ENCODE assay signal across 8 cellular contexts in the genomic region with DNA sequence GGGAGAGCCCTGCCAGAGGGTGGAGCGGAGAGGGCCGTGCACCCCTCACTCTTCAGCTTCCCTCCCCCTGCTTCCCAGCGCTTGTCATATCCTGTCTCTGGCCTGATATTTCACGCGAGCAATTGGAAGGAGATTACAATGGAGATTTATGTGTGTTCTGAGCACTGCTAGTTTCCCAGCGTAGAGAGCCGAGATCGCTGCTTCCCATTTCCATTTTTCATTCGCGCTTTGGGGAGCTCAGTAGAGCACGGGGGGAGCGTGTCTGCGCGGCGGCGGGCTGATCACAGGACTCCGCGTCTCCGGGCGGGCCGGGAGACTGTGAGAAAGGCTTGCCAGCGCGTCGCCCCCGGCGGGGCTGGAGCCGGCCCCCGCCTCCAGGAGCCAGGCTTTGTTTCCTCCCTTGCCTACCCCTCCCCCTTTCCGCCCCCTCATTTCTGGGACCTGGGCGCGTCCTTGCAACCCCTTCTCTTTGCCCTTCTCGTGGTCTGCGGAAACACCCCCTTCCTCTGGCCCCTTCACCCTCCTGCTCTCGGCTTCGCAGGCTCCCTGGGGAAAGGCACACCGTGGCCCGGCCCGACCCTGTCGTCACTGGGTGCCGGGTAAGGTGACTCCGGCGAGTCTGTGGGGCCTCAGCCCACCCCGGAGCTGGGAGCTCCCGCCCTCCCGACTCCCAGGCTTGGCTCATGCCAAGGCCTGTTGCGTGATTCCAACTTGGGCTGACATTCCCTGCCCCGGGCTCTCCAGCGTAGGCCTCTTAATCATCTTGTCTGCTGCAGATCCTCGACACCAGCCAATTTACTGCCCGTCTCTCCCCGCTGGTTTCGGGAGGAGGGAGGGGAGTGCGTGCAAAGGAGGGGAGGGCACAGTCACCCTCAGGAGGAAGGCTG. TPM values are rescaled to one million over a fixed set of nuclear protein-coding genes. Genes with fewer than 3 reads are reported as not detected.
DNase-seq lines count a peak whose midpoint lies in the region; ATAC-seq and TF ChIP-seq lines count a peak whose summit lies in the region.

No MANE protein-coding gene starts in this region.

- peaks cover 36% of the 10 kb centered on the region for H3K4me1 Mint-ChIP-seq in activated naive CD8-positive, alpha-beta T cell treated with anti-CD3 and anti-CD28 coated beads for 36 hours

- H3K27me3 ChIP-seq in MG63: no peaks in the 10 kb centered on the region
- H3K27me3 ChIP-seq in iPS-18a (ENCODE audit: control insufficient read depth, insufficient read depth, low read length): peaks cover 100% of the 10 kb centered on the region
- peaks cover 68% of the 10 kb centered on the region for H3K27me3 ChIP-seq in thoracic aorta (replicated peaks; ENCODE audit: insufficient read depth)

- ATAC-seq in thoracic aorta (ENCODE audit: insufficient number of reproducible peaks, low FRiP score, low read depth) (no peak), HG03432 (IDR thresholded peaks at IDR 0.05; ENCODE audit: unreplicated experiment) (no peak)

- no peaks in the 10 kb centered on the region for H3K36me3 ChIP-seq in MG63
- H3K36me3 ChIP-seq in iPS-18a (ENCODE audit: control insufficient read depth, low read depth, low read length): no peaks in the 10 kb centered on the region
- H3K36me3 ChIP-seq in thoracic aorta: no peaks in the 10 kb centered on the region

- no peaks in the 10 kb centered on the region for H3K9me3 Mint-ChIP-seq in activated naive CD8-positive, alpha-beta T cell treated with anti-CD3 and anti-CD28 coated beads for 36 hours

- H3K4me1 ChIP-seq in iPS-18a (ENCODE audit: control insufficient read depth, low read depth, low read length): peaks cover 26% of the 10 kb centered on the region
- peaks cover 43 to 69% of the 10 kb centered on the region in 2 donors for H3K4me1 ChIP-seq in thoracic aorta (ENCODE audit: control insufficient read depth in 1 of 2, low read depth in 2 of 2)

- H3K4me3 ChIP-seq in MG63 (peak overlapping the region; percentile 61), iPS-18a (ENCODE audit: low read length) (peak overlapping the region; percentile 37), thoracic aorta (peak overlapping the region; percentile 74)

- H3K9me3 ChIP-seq in MG63: no peaks in the 10 kb centered on the region
- H3K9me3 ChIP-seq in iPS-18a (ENCODE audit: control insufficient read depth, low read depth, low read length): no peaks in the 10 kb centered on the region
- no peaks in the 10 kb centered on the region for H3K9me3 ChIP-seq in thoracic aorta

- no peak overlapping the region for H3K9ac ChIP-seq in iPS-18a (ENCODE audit: low read length)

- H3K27ac ChIP-seq in iPS-18a (ENCODE audit: low read length) (no peak overlapping the region), thoracic aorta (no peak overlapping the region)

- no peak for TF ChIP-seq CTCF in thoracic aorta (IDR thresholded peaks at IDR 0.05)

- H3K27ac Mint-ChIP-seq in activated naive CD8-positive, alpha-beta T cell treated with anti-CD3 and anti-CD28 coated beads for 36 hours: no peak overlapping the region

- peaks cover 93% of the 10 kb centered on the region for H3K27me3 Mint-ChIP-seq in activated naive CD8-positive, alpha-beta T cell treated with anti-CD3 and anti-CD28 coated beads for 36 hours

- H3K36me3 Mint-ChIP-seq in activated naive CD8-positive, alpha-beta T cell treated with anti-CD3 and anti-CD28 coated beads for 36 hours: peaks cover 3% of the 10 kb centered on the region

- DNase-seq in NCI-H2081 (lab: John Stamatoyannopoulos, UW): peak; percentile 66 to 77
- no peak for DNase-seq in NCI-H2081 treated with DMSO at 0.1 percent for 48 hours (lab: John Stamatoyannopoulos, UW)
- peak; percentile 97 for DNase-seq in MG63
- DNase-seq in activated naive CD8-positive, alpha-beta T cell treated with anti-CD3 and anti-CD28 coated beads for 36 hours: no peak
- DNase-seq in thoracic aorta (ENCODE audit: low spot score): no peak
- no peak for DNase-seq in NCI-H187 (lab: John Stamatoyannopoulos, UW)

- H3K4me3 Mint-ChIP-seq in activated naive CD8-positive, alpha-beta T cell treated with anti-CD3 and anti-CD28 coated beads for 36 hours: peak overlapping the region; percentile 61

RNA-seq across cellular contexts. Expression of gene DLX2, which starts 5.8 kb away (rescaled TPM):
- not detected in 2 replicates for total RNA-seq in MG63 (2014; rRNA removed; shearing (Covaris generic); ENCODE audit: low replicate concordance)
- total RNA-seq in activated naive CD8-positive, alpha-beta T cell treated with anti-CD3 and anti-CD28 coated beads for 36 hours: not detected
- 1 to 10 TPM in 1 of 2 donors, not detected in 1; 1.6 TPM for total RNA-seq in thoracic aorta

RNA-seq across cellular contexts. Expression of gene DLX1, which starts 11.6 kb away (rescaled TPM):
- 5.7 and 8.2 TPM in 2 replicates for total RNA-seq in MG63 (2014; rRNA removed; shearing (Covaris generic); ENCODE audit: low replicate concordance)
- total RNA-seq in activated naive CD8-positive, alpha-beta T cell treated with anti-CD3 and anti-CD28 coated beads for 36 hours: under 1 TPM in 1 of 2 experiments, not detected in 1; 0.10 TPM
- under 1 TPM; 0.68 to 0.92 TPM for total RNA-seq in thoracic aorta

Comparison
In these comparisons a context has a peak if more than half of its experiments do, and no peak if none do; other contexts are left out.
1. DNase-seq: peak in NCI-H2081 (2 of 2) and MG63 (single experiment); none in NCI-H2081 treated with DMSO at 0.1 percent for 48 hours (single experiment), activated naive CD8-positive, alpha-beta T cell treated with anti-CD3 and anti-CD28 coated beads for 36 hours (single experiment), thoracic aorta (single experiment) and NCI-H187 (0 of 2).
2. Peak in every context shown above with its lines, with median percentiles within 50 percentile points of each other: H3K4me3 ChIP-seq.